1 cellular context compared by ENCODE assay signal in genomic region chr14:82720431-82720830, GRCh38.
TF ChIP-seq lines count a peak whose summit lies in the region.

No MANE protein-coding gene starts in this region.

TF ChIP-seq in GM23338, 12 proteins besides CTCF, POLR2A, EP300 and RAD21 (continued from another document):
- TF ChIP-seq ZNF462 (CRISPR knock-in tag; IDR thresholded peaks at IDR 0.05): no peak
- no peak for TF ChIP-seq JUNB (IDR thresholded peaks at IDR 0.05; ENCODE audit: unreplicated experiment)
- no peak for TF ChIP-seq POLR2AphosphoS5 (IDR thresholded peaks at IDR 0.05; ENCODE audit: low read depth)
- TF ChIP-seq ZNF114 (CRISPR knock-in tag; IDR thresholded peaks at IDR 0.05): no peak
- TF ChIP-seq ETS1 (IDR thresholded peaks at IDR 0.05): no peak
